ENCODE assay signal across 8 cellular contexts in the genomic region with DNA sequence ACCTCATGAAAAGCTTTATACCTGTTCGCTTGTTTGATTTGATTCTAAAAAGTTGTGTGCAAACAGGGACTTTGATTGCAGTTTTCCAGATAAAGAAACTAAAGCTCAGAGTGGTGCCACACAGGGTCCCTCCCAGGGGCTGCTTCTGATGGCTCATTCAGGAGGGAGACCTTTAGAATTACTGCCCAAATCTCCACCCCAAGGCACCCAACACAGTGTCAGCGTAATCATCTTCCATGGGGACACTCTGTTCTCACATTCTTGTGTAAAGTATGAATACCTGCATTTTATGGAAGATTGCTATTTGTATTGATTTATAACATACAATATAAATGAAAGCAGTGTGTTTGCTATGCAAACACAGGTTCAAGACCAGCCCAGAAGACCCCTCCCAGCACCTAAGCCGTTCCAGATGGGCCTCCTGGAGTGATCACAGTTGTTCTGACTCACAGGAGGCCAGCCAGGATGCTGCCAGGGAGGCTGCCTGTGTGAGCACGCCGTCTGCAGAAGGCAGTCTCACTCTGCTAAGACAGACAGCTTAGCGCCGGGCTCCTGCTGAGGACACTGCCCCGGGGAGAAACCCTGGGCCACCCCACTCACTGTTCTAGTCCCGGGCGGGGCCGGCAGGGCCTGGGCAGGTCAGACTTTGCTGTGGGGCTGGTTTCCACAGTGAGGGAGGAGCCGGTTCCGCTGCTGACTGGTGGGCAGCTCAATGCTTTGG.
DNase-seq lines count a peak whose midpoint lies in the region; ATAC-seq and TF ChIP-seq lines count a peak whose summit lies in the region.

No MANE protein-coding gene starts in this region.

- no peak overlapping the region for H3K4me3 ChIP-seq in ovary

- DNase-seq in DMS 273 (lab: John Stamatoyannopoulos, UW; ENCODE audit: unreplicated experiment): peak; percentile 99
- DNase-seq in fibroblast of gingiva (ENCODE audit: low read depth): peak; percentile 75
- DNase-seq in ovary: peak in 4 of 5 donors; percentile 37 to 60 (median 42)
- no peak for DNase-seq in stimulated activated CD4-positive, alpha-beta T cell treated with anti-CD3 and anti-CD28 coated beads, Interleukin-2, amount 100 ng/mL, for 24 hours
- no peak for DNase-seq in OCI-M1 (lab: John Stamatoyannopoulos, UW)
- no peak for DNase-seq in KG1 (lab: John Stamatoyannopoulos, UW)

- peak; percentile 76 for ATAC-seq in HG02870 (IDR thresholded peaks at IDR 0.05; ENCODE audit: unreplicated experiment)

- H3K9me3 ChIP-seq in ovary: no peaks in the 10 kb centered on the region

- no peak for TF ChIP-seq EP300 in ovary (IDR thresholded peaks at IDR 0.05)

- H3K36me3 ChIP-seq in ovary: no peaks in the 10 kb centered on the region

- 19 to 20% (median 19%) methylated on average over 13 of the region's 13 CpGs for WGBS in ovary, 3 donors

- TF ChIP-seq POLR2A in ovary (IDR thresholded peaks at IDR 0.05): no peak

- intact Hi-C loops in ovary (cut with DNase I): no loop called here

- H3K27me3 ChIP-seq in ovary: no peaks in the 10 kb centered on the region

- TF ChIP-seq CTCF in ovary (IDR thresholded peaks at IDR 0.05): no peak

- H3K4me1 ChIP-seq in ovary (ENCODE audit: insufficient read depth): peaks cover 11% of the 10 kb centered on the region

- no peak overlapping the region for H3K27ac ChIP-seq in ovary

TF ChIP-seq in PFSK-1, 5 proteins besides CTCF, POLR2A, EP300 and RAD21:
- TF ChIP-seq, protein P1, sequence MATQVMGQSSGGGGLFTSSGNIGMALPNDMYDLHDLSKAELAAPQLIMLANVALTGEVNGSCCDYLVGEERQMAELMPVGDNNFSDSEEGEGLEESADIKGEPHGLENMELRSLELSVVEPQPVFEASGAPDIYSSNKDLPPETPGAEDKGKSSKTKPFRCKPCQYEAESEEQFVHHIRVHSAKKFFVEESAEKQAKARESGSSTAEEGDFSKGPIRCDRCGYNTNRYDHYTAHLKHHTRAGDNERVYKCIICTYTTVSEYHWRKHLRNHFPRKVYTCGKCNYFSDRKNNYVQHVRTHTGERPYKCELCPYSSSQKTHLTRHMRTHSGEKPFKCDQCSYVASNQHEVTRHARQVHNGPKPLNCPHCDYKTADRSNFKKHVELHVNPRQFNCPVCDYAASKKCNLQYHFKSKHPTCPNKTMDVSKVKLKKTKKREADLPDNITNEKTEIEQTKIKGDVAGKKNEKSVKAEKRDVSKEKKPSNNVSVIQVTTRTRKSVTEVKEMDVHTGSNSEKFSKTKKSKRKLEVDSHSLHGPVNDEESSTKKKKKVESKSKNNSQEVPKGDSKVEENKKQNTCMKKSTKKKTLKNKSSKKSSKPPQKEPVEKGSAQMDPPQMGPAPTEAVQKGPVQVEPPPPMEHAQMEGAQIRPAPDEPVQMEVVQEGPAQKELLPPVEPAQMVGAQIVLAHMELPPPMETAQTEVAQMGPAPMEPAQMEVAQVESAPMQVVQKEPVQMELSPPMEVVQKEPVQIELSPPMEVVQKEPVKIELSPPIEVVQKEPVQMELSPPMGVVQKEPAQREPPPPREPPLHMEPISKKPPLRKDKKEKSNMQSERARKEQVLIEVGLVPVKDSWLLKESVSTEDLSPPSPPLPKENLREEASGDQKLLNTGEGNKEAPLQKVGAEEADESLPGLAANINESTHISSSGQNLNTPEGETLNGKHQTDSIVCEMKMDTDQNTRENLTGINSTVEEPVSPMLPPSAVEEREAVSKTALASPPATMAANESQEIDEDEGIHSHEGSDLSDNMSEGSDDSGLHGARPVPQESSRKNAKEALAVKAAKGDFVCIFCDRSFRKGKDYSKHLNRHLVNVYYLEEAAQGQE (IDR thresholded peaks at IDR 0.05; ENCODE audit: insufficient read depth in 1 of 2, low read depth in 2 of 2, low read length in 2 of 2): no peak
- TF ChIP-seq FOXP2 (optimal IDR thresholded peaks at IDR 0.05; ENCODE audit: borderline replicate concordance, extremely low read depth, extremely low read length, insufficient read depth): peak; percentile 58
- no peak for TF ChIP-seq POLR2AphosphoS5 (IDR thresholded peaks at IDR 0.05; ENCODE audit: low read depth, low read length)

Comparison
In these comparisons a context has a peak if more than half of its experiments do, and no peak if none do; other contexts are left out.
1. DNase-seq: peak in DMS 273 (single experiment), fibroblast of gingiva (single experiment) and ovary (4 of 5); none in stimulated activated CD4-positive, alpha-beta T cell treated with anti-CD3 and anti-CD28 coated beads, Interleukin-2, amount 100 ng/mL, for 24 hours (0 of 2), OCI-M1 (single experiment) and KG1 (single experiment).